Comparison of ENCODE assay signal across 29 cellular contexts in genomic region chr20:38650010-38650409, GRCh38. TPM values are rescaled to one million over a fixed set of nuclear protein-coding genes. Genes with fewer than 3 reads are reported as not detected.
"Had no signal": no experiment of that assay in that cellular context is flagged by ENCODE, and none has a peak within 500 bp of the region (broad histone marks: within the 10 kb centered on the region; RNA-seq: fewer than 3 reads in every experiment).

No MANE protein-coding gene starts in this region.

- H2AFZ ChIP-seq: neural progenitor cell, parathyroid adenoma had no signal

- H3K4me2 ChIP-seq: neural progenitor cell, smooth muscle cell had no signal

- DNase-seq: effector memory CD4-positive, alpha-beta T cell; foreskin keratinocyte; heart right ventricle; left cardiac atrium; left lung; mucosa of descending colon; naive B cell; stimulated activated CD4-positive, alpha-beta T cell treated with anti-CD3 and anti-CD28 coated beads, Interleukin-12 subunit alpha, Interleukin-12 subunit beta, amount 100 ng/mL, for 4 hours; stimulated activated CD4-positive, alpha-beta T cell treated with anti-CD3 and anti-CD28 coated beads, Interleukin-1b, Interleukin-23, amount 100 ng/mL, for 48 hours; stimulated activated CD4-positive, alpha-beta T cell treated with anti-CD3 and anti-CD28 coated beads, Interleukin-4, amount 100 ng/mL, for 1 hour; stimulated activated CD8-positive, alpha-beta memory T cell treated with anti-CD3 and anti-CD28 coated beads, Interleukin-4, amount 100 ng/mL, for 48 hours; stimulated activated naive CD4-positive, alpha-beta T cell; stimulated activated naive CD8-positive, alpha-beta T cell treated with anti-CD3 and anti-CD28 coated beads, Interleukin-15, amount 100 ng/mL, for 72 hours; thyroid gland; trophoblast cell had no signal

- ATAC-seq: left lung; mucosa of descending colon; natural killer cell treated with Interleukin-12 subunit alpha and Interleukin-12 subunit beta and Interleukin-15 and Interleukin-18, amount 100 ng/mL, for 72 hours; sciatic nerve; stimulated activated naive CD8-positive, alpha-beta T cell treated with anti-CD3 and anti-CD28 coated beads, Interleukin-15, amount 100 ng/mL, for 72 hours had no signal

- H3K36me3 ChIP-seq: esophagus muscularis mucosa, heart right ventricle, left lung, neural progenitor cell, suprapubic skin, thyroid gland had no signal

- H3K4me3 ChIP-seq: esophagus muscularis mucosa, heart right ventricle, left lung, mucosa of descending colon, neural progenitor cell, smooth muscle cell, suprapubic skin, thyroid gland had no signal

- H3K9me3 ChIP-seq: esophagus muscularis mucosa, heart right ventricle, left lung, mucosa of descending colon, suprapubic skin, thyroid gland had no signal

- H3K4me1 ChIP-seq: foreskin keratinocyte, neural progenitor cell had no signal

- FAIRE-seq: endothelial cell of umbilical vein, islet of Langerhans had no signal

- H3K79me2 ChIP-seq: parathyroid adenoma had no signal

- H3K27ac ChIP-seq: esophagus muscularis mucosa, foreskin keratinocyte, heart right ventricle, left lung, neural progenitor cell, parathyroid adenoma, suprapubic skin, thyroid gland had no signal

- H3K9ac ChIP-seq: neural progenitor cell, parathyroid adenoma had no signal

RNA-seq across cellular contexts. Expression of gene ARHGAP40, which starts 48.4 kb away (rescaled TPM):
- total RNA-seq: dermis blood vessel endothelial cell; fibroblast of lung; heart right ventricle; left cardiac atrium; lung microvascular endothelial cell; mucosa of descending colon; natural killer cell treated with Interleukin-12 subunit alpha and Interleukin-12 subunit beta and Interleukin-15 and Interleukin-18, amount 100 ng/mL, for 72 hours; osteoblast; progenitor cell of endocrine pancreas; sciatic nerve had no signal
- polyA plus RNA-seq: fibroblast of lung, heart right ventricle, smooth muscle cell had no signal
